ENCODE assay signal across 2 cellular contexts in the genomic region with DNA sequence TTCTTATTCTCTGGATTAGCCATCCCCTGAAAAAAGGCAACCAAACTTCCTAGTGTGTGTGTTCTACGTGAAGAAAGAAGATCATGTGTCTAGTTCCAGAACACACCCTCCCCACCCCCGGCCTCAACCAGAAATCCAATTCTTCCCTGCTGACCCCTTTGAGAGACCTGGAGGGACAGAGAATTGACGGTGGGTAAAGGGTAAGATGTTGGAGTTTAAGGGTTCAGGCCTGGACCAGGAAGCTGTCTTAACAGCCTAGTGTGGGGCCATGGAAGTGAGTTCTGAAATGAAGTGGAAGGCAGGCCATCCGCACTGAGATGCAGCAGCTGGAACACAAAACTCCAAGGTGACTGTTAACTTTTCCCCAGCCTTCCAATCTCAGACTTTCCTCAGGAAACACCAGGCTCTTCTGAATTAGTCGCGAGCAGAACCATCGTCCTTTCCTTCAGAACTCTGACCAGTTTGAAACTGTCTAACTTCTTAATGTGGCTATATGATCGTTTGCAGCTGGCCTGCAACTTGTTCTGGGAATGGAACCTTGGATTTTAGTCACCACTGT.
TF ChIP-seq lines count a peak whose summit lies in the region.

No MANE protein-coding gene starts in this region.

TF ChIP-seq in H1, 55 proteins besides CTCF, POLR2A, EP300 and RAD21:
- TF ChIP-seq SP1 (IDR thresholded peaks at IDR 0.05; ENCODE audit: low read depth, low read length) (no peak), NANOG (IDR thresholded peaks at IDR 0.05; ENCODE audit: insufficient read depth, low read depth, low read length, poor library complexity, severe bottlenecking) (no peak), KDM1A (IDR thresholded peaks at IDR 0.05; ENCODE audit: borderline replicate concordance, low read length) (no peak), TAF1 (IDR thresholded peaks at IDR 0.05; ENCODE audit: low read depth, low read length) (no peak), TAF7 (optimal IDR thresholded peaks at IDR 0.05; ENCODE audit: borderline replicate concordance, low read depth, low read length) (no peak), CBX5 (IDR thresholded peaks at IDR 0.05; ENCODE audit: low read depth, low read length) (no peak), CHD2 (IDR thresholded peaks at IDR 0.05; ENCODE audit: low read length) (no peak), TBP (IDR thresholded peaks at IDR 0.05; ENCODE audit: low read depth, low read length) (no peak), HDAC6 (IDR thresholded peaks at IDR 0.05; ENCODE audit: low read depth, low read length) (no peak), KDM4A (IDR thresholded peaks at IDR 0.05; ENCODE audit: low read depth, low read length, severe bottlenecking) (no peak), MAFK (IDR thresholded peaks at IDR 0.05; ENCODE audit: low read depth, low read length) (no peak), SRF (IDR thresholded peaks at IDR 0.05; ENCODE audit: low read depth, low read length) (no peak), SP4 (IDR thresholded peaks at IDR 0.05; ENCODE audit: low read length) (no peak), EZH2 (IDR thresholded peaks at IDR 0.05; ENCODE audit: low read depth, low read length, severe bottlenecking) (no peak), BRCA1 (IDR thresholded peaks at IDR 0.05; ENCODE audit: low read depth, low read length) (no peak), SP2 (IDR thresholded peaks at IDR 0.05; ENCODE audit: low read length) (no peak), CTBP2 (IDR thresholded peaks at IDR 0.05; ENCODE audit: borderline replicate concordance, insufficient read depth, insufficient read length, low read length) (no peak)
- TF ChIP-seq, protein P1, sequence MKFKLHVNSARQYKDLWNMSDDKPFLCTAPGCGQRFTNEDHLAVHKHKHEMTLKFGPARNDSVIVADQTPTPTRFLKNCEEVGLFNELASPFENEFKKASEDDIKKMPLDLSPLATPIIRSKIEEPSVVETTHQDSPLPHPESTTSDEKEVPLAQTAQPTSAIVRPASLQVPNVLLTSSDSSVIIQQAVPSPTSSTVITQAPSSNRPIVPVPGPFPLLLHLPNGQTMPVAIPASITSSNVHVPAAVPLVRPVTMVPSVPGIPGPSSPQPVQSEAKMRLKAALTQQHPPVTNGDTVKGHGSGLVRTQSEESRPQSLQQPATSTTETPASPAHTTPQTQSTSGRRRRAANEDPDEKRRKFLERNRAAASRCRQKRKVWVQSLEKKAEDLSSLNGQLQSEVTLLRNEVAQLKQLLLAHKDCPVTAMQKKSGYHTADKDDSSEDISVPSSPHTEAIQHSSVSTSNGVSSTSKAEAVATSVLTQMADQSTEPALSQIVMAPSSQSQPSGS (IDR thresholded peaks at IDR 0.05; ENCODE audit: low read length), result no peak
- TF ChIP-seq, protein P2, sequence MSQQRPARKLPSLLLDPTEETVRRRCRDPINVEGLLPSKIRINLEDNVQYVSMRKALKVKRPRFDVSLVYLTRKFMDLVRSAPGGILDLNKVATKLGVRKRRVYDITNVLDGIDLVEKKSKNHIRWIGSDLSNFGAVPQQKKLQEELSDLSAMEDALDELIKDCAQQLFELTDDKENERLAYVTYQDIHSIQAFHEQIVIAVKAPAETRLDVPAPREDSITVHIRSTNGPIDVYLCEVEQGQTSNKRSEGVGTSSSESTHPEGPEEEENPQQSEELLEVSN (IDR thresholded peaks at IDR 0.05), result no peak

TF ChIP-seq in neural cell, 6 proteins besides CTCF, POLR2A, EP300 and RAD21:
- TF ChIP-seq EZH2 (IDR thresholded peaks at IDR 0.05; ENCODE audit: borderline replicate concordance, insufficient read depth, low read length, poor library complexity, severe bottlenecking), result no peak
